In the genomic region with DNA sequence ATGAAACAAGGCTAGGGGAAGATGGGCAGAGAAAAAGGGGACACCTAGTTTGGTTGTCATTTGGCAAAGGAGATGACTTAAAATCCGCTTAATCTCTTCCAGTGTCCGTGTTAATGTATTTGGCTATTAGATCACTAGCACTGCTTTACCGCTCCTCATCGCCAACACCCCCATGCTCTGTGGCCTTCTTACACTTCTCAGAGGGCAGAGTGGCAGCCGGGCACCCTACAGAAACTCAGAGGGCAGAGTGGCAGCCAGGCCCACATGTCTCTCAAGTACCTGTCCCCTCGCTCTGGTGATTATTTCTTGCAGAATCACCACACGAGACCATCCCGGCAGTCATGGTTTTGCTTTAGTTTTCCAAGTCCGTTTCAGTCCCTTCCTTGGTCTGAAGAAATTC, we compare ENCODE assay signal across 1 cellular context.
TF ChIP-seq lines count a peak whose summit lies in the region.

No MANE protein-coding gene starts in this region.

TF ChIP-seq in GM23338, 12 proteins besides CTCF, POLR2A, EP300 and RAD21 (continued from another document):
- TF ChIP-seq, protein P1, sequence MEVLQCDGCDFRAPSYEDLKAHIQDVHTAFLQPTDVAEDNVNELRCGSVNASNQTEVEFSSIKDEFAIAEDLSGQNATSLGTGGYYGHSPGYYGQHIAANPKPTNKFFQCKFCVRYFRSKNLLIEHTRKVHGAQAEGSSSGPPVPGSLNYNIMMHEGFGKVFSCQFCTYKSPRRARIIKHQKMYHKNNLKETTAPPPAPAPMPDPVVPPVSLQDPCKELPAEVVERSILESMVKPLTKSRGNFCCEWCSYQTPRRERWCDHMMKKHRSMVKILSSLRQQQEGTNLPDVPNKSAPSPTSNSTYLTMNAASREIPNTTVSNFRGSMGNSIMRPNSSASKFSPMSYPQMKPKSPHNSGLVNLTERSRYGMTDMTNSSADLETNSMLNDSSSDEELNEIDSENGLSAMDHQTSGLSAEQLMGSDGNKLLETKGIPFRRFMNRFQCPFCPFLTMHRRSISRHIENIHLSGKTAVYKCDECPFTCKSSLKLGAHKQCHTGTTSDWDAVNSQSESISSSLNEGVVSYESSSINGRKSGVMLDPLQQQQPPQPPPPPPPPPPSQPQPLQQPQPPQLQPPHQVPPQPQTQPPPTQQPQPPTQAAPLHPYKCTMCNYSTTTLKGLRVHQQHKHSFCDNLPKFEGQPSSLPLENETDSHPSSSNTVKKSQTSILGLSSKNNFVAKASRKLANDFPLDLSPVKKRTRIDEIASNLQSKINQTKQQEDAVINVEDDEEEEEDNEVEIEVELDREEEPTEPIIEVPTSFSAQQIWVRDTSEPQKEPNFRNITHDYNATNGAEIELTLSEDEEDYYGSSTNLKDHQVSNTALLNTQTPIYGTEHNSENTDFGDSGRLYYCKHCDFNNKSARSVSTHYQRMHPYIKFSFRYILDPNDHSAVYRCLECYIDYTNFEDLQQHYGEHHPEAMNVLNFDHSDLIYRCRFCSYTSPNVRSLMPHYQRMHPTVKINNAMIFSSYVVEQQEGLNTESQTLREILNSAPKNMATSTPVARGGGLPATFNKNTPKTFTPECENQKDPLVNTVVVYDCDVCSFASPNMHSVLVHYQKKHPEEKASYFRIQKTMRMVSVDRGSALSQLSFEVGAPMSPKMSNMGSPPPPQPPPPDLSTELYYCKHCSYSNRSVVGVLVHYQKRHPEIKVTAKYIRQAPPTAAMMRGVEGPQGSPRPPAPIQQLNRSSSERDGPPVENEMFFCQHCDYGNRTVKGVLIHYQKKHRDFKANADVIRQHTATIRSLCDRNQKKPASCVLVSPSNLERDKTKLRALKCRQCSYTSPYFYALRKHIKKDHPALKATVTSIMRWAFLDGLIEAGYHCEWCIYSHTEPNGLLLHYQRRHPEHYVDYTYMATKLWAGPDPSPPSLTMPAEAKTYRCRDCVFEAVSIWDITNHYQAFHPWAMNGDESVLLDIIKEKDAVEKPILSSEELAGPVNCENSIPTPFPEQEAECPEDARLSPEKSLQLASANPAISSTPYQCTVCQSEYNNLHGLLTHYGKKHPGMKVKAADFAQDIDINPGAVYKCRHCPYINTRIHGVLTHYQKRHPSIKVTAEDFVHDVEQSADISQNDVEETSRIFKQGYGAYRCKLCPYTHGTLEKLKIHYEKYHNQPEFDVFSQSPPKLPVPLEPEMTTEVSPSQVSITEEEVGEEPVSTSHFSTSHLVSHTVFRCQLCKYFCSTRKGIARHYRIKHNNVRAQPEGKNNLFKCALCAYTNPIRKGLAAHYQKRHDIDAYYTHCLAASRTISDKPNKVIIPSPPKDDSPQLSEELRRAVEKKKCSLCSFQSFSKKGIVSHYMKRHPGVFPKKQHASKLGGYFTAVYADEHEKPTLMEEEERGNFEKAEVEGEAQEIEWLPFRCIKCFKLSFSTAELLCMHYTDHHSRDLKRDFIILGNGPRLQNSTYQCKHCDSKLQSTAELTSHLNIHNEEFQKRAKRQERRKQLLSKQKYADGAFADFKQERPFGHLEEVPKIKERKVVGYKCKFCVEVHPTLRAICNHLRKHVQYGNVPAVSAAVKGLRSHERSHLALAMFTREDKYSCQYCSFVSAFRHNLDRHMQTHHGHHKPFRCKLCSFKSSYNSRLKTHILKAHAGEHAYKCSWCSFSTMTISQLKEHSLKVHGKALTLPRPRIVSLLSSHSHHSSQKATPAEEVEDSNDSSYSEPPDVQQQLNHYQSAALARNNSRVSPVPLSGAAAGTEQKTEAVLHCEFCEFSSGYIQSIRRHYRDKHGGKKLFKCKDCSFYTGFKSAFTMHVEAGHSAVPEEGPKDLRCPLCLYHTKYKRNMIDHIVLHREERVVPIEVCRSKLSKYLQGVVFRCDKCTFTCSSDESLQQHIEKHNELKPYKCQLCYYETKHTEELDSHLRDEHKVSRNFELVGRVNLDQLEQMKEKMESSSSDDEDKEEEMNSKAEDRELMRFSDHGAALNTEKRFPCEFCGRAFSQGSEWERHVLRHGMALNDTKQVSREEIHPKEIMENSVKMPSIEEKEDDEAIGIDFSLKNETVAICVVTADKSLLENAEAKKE (CRISPR knock-in tag; IDR thresholded peaks at IDR 0.05): no peak
- no peak for TF ChIP-seq NANOG (IDR thresholded peaks at IDR 0.05; ENCODE audit: borderline replicate concordance)
- TF ChIP-seq, protein P2, sequence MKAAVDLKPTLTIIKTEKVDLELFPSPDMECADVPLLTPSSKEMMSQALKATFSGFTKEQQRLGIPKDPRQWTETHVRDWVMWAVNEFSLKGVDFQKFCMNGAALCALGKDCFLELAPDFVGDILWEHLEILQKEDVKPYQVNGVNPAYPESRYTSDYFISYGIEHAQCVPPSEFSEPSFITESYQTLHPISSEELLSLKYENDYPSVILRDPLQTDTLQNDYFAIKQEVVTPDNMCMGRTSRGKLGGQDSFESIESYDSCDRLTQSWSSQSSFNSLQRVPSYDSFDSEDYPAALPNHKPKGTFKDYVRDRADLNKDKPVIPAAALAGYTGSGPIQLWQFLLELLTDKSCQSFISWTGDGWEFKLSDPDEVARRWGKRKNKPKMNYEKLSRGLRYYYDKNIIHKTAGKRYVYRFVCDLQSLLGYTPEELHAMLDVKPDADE (IDR thresholded peaks at IDR 0.05): no peak
- TF ChIP-seq, protein P3, sequence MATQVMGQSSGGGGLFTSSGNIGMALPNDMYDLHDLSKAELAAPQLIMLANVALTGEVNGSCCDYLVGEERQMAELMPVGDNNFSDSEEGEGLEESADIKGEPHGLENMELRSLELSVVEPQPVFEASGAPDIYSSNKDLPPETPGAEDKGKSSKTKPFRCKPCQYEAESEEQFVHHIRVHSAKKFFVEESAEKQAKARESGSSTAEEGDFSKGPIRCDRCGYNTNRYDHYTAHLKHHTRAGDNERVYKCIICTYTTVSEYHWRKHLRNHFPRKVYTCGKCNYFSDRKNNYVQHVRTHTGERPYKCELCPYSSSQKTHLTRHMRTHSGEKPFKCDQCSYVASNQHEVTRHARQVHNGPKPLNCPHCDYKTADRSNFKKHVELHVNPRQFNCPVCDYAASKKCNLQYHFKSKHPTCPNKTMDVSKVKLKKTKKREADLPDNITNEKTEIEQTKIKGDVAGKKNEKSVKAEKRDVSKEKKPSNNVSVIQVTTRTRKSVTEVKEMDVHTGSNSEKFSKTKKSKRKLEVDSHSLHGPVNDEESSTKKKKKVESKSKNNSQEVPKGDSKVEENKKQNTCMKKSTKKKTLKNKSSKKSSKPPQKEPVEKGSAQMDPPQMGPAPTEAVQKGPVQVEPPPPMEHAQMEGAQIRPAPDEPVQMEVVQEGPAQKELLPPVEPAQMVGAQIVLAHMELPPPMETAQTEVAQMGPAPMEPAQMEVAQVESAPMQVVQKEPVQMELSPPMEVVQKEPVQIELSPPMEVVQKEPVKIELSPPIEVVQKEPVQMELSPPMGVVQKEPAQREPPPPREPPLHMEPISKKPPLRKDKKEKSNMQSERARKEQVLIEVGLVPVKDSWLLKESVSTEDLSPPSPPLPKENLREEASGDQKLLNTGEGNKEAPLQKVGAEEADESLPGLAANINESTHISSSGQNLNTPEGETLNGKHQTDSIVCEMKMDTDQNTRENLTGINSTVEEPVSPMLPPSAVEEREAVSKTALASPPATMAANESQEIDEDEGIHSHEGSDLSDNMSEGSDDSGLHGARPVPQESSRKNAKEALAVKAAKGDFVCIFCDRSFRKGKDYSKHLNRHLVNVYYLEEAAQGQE (IDR thresholded peaks at IDR 0.05; ENCODE audit: unreplicated experiment): no peak
